In genomic region chr16:894136-894535, GRCh38 we compare ENCODE assay signal across 27 cellular contexts.
"Had no signal": no experiment of that assay in that cellular context is flagged by ENCODE, and none has a peak within 500 bp of the region (broad histone marks: within the 10 kb centered on the region; RNA-seq: fewer than 3 reads in every experiment).

No MANE protein-coding gene starts in this region.

- H3K27ac Mint-ChIP-seq: activated naive CD8-positive, alpha-beta T cell; natural killer cell treated with Interleukin-12 subunit alpha and Interleukin-12 subunit beta and Interleukin-15 and Interleukin-18, amount 100 ng/mL, for 72 hours; progenitor cell of endocrine pancreas; type B pancreatic cell had no signal

- H3K36me3 ChIP-seq: cardiac muscle cell, ovary had no signal

- H3K9me3 Mint-ChIP-seq: brain; natural killer cell treated with Interleukin-12 subunit alpha and Interleukin-12 subunit beta and Interleukin-15 and Interleukin-18, amount 100 ng/mL, for 72 hours; type B pancreatic cell had no signal

- H3K4me3 Mint-ChIP-seq: activated naive CD8-positive, alpha-beta T cell; brain; natural killer cell treated with Interleukin-12 subunit alpha and Interleukin-12 subunit beta and Interleukin-15 and Interleukin-18, amount 100 ng/mL, for 72 hours; type B pancreatic cell had no signal

- ATAC-seq: left lung; mucosa of descending colon; natural killer cell treated with Interleukin-12 subunit alpha and Interleukin-12 subunit beta and Interleukin-15 and Interleukin-18, amount 100 ng/mL, for 72 hours had no signal

- DNase-seq: activated CD4-positive, alpha-beta T cell treated with anti-CD3 and anti-CD28 coated beads for 4 hours; activated CD4-positive, alpha-beta T cell treated with anti-CD3 and anti-CD28 coated beads, Interleukin-2, amount 50 U/mL, for 4 hours; activated effector memory CD4-positive, alpha-beta T cell treated with Interleukin-2 at 50 U/mL for 16 hours; activated naive CD4-positive, alpha-beta T cell treated with Interleukin-2 at 50 U/mL for 16 hours; foreskin melanocyte; kidney glomerular epithelial cell; mesendoderm; mucosa of descending colon; stimulated activated CD4-positive, alpha-beta T cell treated with anti-CD3 and anti-CD28 coated beads, Interleukin-1b, Interleukin-23, amount 100 ng/mL, for 48 hours; stimulated activated CD4-positive, alpha-beta T cell treated with anti-CD3 and anti-CD28 coated beads, Interleukin-4, amount 100 ng/mL, for 4 hours; stimulated activated naive CD4-positive, alpha-beta T cell had no signal

- H3K36me3 Mint-ChIP-seq: activated naive CD8-positive, alpha-beta T cell; natural killer cell treated with Interleukin-12 subunit alpha and Interleukin-12 subunit beta and Interleukin-15 and Interleukin-18, amount 100 ng/mL, for 72 hours; type B pancreatic cell had no signal

- FAIRE-seq: TTC549 had no signal

- H3K27me3 ChIP-seq: ascending aorta, cardiac muscle cell, esophagus muscularis mucosa, left lung, ovary, vagina had no signal

- H3K9me3 ChIP-seq: ascending aorta, esophagus muscularis mucosa, left lung, mucosa of descending colon, ovary, thoracic aorta, vagina had no signal

- H3K4me1 ChIP-seq: ascending aorta, esophagus muscularis mucosa, left lung, vagina had no signal

- H3K4me2 ChIP-seq: smooth muscle cell had no signal

- H3K27ac ChIP-seq: ascending aorta, cardiac muscle cell, esophagus muscularis mucosa, left lung, ovary, thoracic aorta, vagina, VCaP had no signal

- H3K4me3 ChIP-seq: ascending aorta, cardiac muscle cell, esophagus muscularis mucosa, left lung, lung, mucosa of descending colon, ovary, smooth muscle cell, thoracic aorta, vagina had no signal

- H3K27me3 Mint-ChIP-seq: activated naive CD8-positive, alpha-beta T cell; brain; natural killer cell treated with Interleukin-12 subunit alpha and Interleukin-12 subunit beta and Interleukin-15 and Interleukin-18, amount 100 ng/mL, for 72 hours; progenitor cell of endocrine pancreas; type B pancreatic cell had no signal
